ENCODE assay signal across 4 cellular contexts in the genomic region with DNA sequence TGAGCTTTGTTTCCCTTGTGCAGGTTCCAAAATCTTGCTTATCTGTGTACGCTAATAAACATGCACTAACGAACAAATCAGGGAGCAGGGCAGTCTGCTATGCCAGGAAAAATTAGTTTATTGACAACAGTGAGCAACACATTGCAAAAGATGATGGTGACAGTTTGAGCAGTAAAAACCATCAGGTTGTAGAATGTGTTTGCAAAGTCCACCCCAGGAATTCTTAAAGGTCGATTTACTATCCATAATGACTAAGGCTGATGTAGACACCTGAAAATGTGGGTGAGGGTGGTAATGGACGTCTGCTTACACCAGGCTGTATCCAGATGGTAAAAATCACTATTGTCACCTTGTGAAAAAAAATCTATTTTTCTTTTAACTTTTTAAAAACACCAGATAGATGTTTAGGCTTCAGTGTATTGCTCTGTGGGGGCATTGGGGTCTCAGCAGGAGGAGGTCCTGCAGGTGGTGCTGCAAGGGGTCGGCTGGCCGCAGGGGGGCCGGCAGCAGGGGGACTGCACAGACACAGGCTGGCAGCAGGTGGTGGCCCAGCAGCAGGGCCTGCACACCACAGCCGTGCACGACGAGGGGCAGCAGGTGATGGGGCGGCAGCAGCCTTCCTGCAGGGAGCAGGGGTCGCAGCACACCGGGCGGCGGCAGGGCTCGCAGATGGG. TPM values are rescaled to one million over a fixed set of nuclear protein-coding genes. Genes with fewer than 3 reads are reported as not detected.
"Had no signal": no experiment of that assay in that cellular context is flagged by ENCODE, and none has a peak within 500 bp of the region (broad histone marks: within the 10 kb centered on the region; RNA-seq: fewer than 3 reads in every experiment).

No MANE protein-coding gene starts in this region.

RNA-seq across cellular contexts. Expression of a gene that starts 0.5 kb away (rescaled TPM):
- total RNA-seq: H4, H7, HT1080 had no signal
- polyA plus RNA-seq: IgD-negative memory B cell had no signal

RNA-seq across cellular contexts. Expression of a gene that starts 5.2 kb away (rescaled TPM):
- total RNA-seq: H4, H7 had no signal
- polyA plus RNA-seq: IgD-negative memory B cell had no signal

RNA-seq across cellular contexts. Expression of a gene that starts 10.1 kb away (rescaled TPM):
- total RNA-seq: H4, H7, HT1080 had no signal
- polyA plus RNA-seq: IgD-negative memory B cell had no signal

RNA-seq across cellular contexts. Expression of a gene that starts 18.0 kb away (rescaled TPM):
- total RNA-seq: H4, H7 had no signal
- polyA plus RNA-seq: IgD-negative memory B cell had no signal

RNA-seq across cellular contexts. Expression of a gene that starts 18.8 kb away (rescaled TPM):
- total RNA-seq: H4, H7, HT1080 had no signal
- polyA plus RNA-seq: IgD-negative memory B cell had no signal
